Comparison of ENCODE assay signal across 23 cellular contexts in genomic region chr6:33777716-33778474, GRCh38. TPM values are rescaled to one million over a fixed set of nuclear protein-coding genes. Genes with fewer than 3 reads are reported as not detected.
DNase-seq lines count a peak whose midpoint lies in the region; ATAC-seq and TF ChIP-seq lines count a peak whose summit lies in the region.
"Had no signal": no experiment of that assay in that cellular context is flagged by ENCODE, and none has a peak within 500 bp of the region (broad histone marks: within the 10 kb centered on the region; RNA-seq: fewer than 3 reads in every experiment).

No MANE protein-coding gene starts in this region.

- peaks cover 23 to 64% of the 10 kb centered on the region in 2 experiments for H3K79me1 ChIP-seq in IMR-90 (ENCODE audit: low read depth in 1 of 2, low read length in 2 of 2)

- H3K79me2 ChIP-seq in GM23338 (replicated peaks; ENCODE audit: insufficient read depth): no peaks in the 10 kb centered on the region
- peaks cover 5% of the 10 kb centered on the region for H3K79me2 ChIP-seq in neural progenitor cell (ENCODE audit: low read depth)

- peaks cover 7% of the 10 kb centered on the region for H3K27me3 Mint-ChIP-seq in GM23338 (ENCODE audit: insufficient read depth, low read depth, poor library complexity)
- H3K27me3 Mint-ChIP-seq in endothelial cell (ENCODE audit: unreplicated experiment): peaks cover 12% of the 10 kb centered on the region
- H3K27me3 Mint-ChIP-seq in neural progenitor cell (ENCODE audit: insufficient read depth, low read depth): peaks cover 7% of the 10 kb centered on the region
- H3K27me3 Mint-ChIP-seq in chondrocyte (ENCODE audit: low read depth): no peaks in the 10 kb centered on the region

- TF ChIP-seq POLR2A in IMR-90 (IDR thresholded peaks at IDR 0.05; ENCODE audit: low read depth, low read length): no peak

- no peak overlapping the region for H2AK5ac ChIP-seq in IMR-90 (ENCODE audit: low read depth, low read length)

- H2BK5ac ChIP-seq in IMR-90 (ENCODE audit: low read depth, low read length, poor library complexity, severe bottlenecking): no peak overlapping the region

- H3K4me3 Mint-ChIP-seq in GM23338 (no peak overlapping the region), endothelial cell (ENCODE audit: unreplicated experiment) (peak overlapping the region; percentile 23), neural progenitor cell (no peak overlapping the region), chondrocyte (ENCODE audit: unreplicated experiment) (no peak overlapping the region)

- no peak overlapping the region for H2AFZ ChIP-seq in GM23338
- no peak overlapping the region for H2AFZ ChIP-seq in IMR-90 (replicated peaks; ENCODE audit: low read length, poor library complexity)
- H2AFZ ChIP-seq in neural progenitor cell (replicated peaks): no peak overlapping the region

- dilution Hi-C loops in IMR-90 (cut with HindIII; ENCODE audit: low sequenced_read_pairs, unreplicated experiment): no loop called here

- TF ChIP-seq RAD21 in IMR-90 (IDR thresholded peaks at IDR 0.05; ENCODE audit: low read length): no peak

- H4K8ac ChIP-seq in IMR-90 (ENCODE audit: low read depth in 2 of 2, low read length in 2 of 2): no peak overlapping the region

- H4K5ac ChIP-seq in IMR-90 (ENCODE audit: low read depth, low read length): no peak overlapping the region

- H3K18ac ChIP-seq in IMR-90 (ENCODE audit: low read depth, low read length): no peak overlapping the region

- H3K36me3 Mint-ChIP-seq in GM23338 (ENCODE audit: low read depth) (peaks cover 80% of the 10 kb centered on the region), endothelial cell (ENCODE audit: low read depth, unreplicated experiment) (peaks cover 59% of the 10 kb centered on the region), neural progenitor cell (peaks cover 50% of the 10 kb centered on the region), chondrocyte (ENCODE audit: low read depth) (peaks cover 44% of the 10 kb centered on the region)

- H3K27ac Mint-ChIP-seq in GM23338 (no peak overlapping the region), endothelial cell (ENCODE audit: unreplicated experiment) (no peak overlapping the region), neural progenitor cell (peak overlapping the region; percentile 74), chondrocyte (ENCODE audit: unreplicated experiment) (no peak overlapping the region)

- H3K23ac ChIP-seq in IMR-90 (ENCODE audit: low read depth, low read length): no peak overlapping the region

- no peak overlapping the region for H3K14ac ChIP-seq in IMR-90 (replicated peaks; ENCODE audit: low read depth, low read length)

- H3K27ac ChIP-seq in GM23338 (ENCODE audit: low read depth): 0 out of 2 replicates have a peak overlapping the region, but pooled peaks have one; percentile 61
- H3K27ac ChIP-seq in IMR-90 (ENCODE audit: insufficient read depth, low read length): no peak overlapping the region
- H3K27ac ChIP-seq in neural progenitor cell: peak overlapping the region; percentile 77
- H3K27ac ChIP-seq: C4-2B, HL-60, SJSA1 had no signal

- H3K4me2 ChIP-seq in GM23338 (no peak overlapping the region), IMR-90 (ENCODE audit: low read depth, low read length) (no peak overlapping the region), neural progenitor cell (peak overlapping the region; percentile 38)

- H3K4me3 ChIP-seq in GM23338: no peak overlapping the region
- H3K4me3 ChIP-seq in IMR-90 (ENCODE audit: insufficient read depth, low read depth, low read length): no peak overlapping the region
- no peak overlapping the region for H3K4me3 ChIP-seq in neural progenitor cell
- H3K4me3 ChIP-seq: SJSA1 had no signal

- no peaks in the 10 kb centered on the region for H3K9me3 Mint-ChIP-seq in GM23338
- no peaks in the 10 kb centered on the region for H3K9me3 Mint-ChIP-seq in endothelial cell (ENCODE audit: unreplicated experiment)
- no peaks in the 10 kb centered on the region for H3K9me3 Mint-ChIP-seq in neural progenitor cell
- no peaks in the 10 kb centered on the region for H3K9me3 Mint-ChIP-seq in chondrocyte (ENCODE audit: low read depth)

- intact Hi-C loops in IMR-90 (cut with micrococcal nuclease): no loop called here

- POLR2A ChIA-PET in IMR-90 (lab: Charles Lee; ENCODE audit: unreplicated experiment): no interaction called here

- H4K20me1 ChIP-seq in GM23338 (replicated peaks; ENCODE audit: insufficient read depth): no peaks in the 10 kb centered on the region; the same call in 1 of the 2 replicates
- H4K20me1 ChIP-seq in IMR-90 (ENCODE audit: insufficient read depth, low read length): no peaks in the 10 kb centered on the region
- peaks cover 53% of the 10 kb centered on the region for H4K20me1 ChIP-seq in neural progenitor cell (ENCODE audit: low read depth)

- H3K4me1 Mint-ChIP-seq in GM23338 (peaks cover 53% of the 10 kb centered on the region), endothelial cell (ENCODE audit: unreplicated experiment) (peaks cover 52% of the 10 kb centered on the region), neural progenitor cell (peaks cover 67% of the 10 kb centered on the region), chondrocyte (ENCODE audit: low read depth) (peaks cover 26% of the 10 kb centered on the region)

- H2BK120ac ChIP-seq in IMR-90 (ENCODE audit: low read depth, low read length): no peak overlapping the region

- no peak overlapping the region for H3K4ac ChIP-seq in IMR-90 (ENCODE audit: low read depth, low read length)

- no peak overlapping the region for H4K91ac ChIP-seq in IMR-90 (ENCODE audit: insufficient read depth, low read depth, low read length)

- DNase-seq in GM23338 (ENCODE audit: low spot score): no peak
- DNase-seq in IMR-90: no peak
- no peak for DNase-seq in endothelial cell (ENCODE audit: low spot score)
- no peak for DNase-seq in neural progenitor cell (ENCODE audit: low spot score)
- no peak for DNase-seq in chondrocyte (ENCODE audit: low spot score)
- no peak for DNase-seq in inferior parietal cortex (ENCODE audit: extremely low spot score)
- no peak for DNase-seq in stimulated activated naive CD8-positive, alpha-beta T cell treated with anti-CD3 and anti-CD28 coated beads, Interleukin-15, Interleukin-2, amounts not matched to agents 100 U/mL and 50 U/mL, for 24 hours
- DNase-seq: COR-L47; DMS153; EL; H7; NCI-H1048; NCI-H1436 treated with DMSO at 0.1 percent for 48 hours; NCI-H2029 treated with DMSO at 0.1 percent for 48 hours; NCI-H2171 treated with DMSO at 0.1 percent for 48 hours; NCI-H446 treated with DMSO at 0.1 percent for 48 hours; NK-92 treated with Interleukin-12 subunit alpha and Interleukin-12 subunit beta, amount 100 ng/mL, for 24 hours; OCI-M1; RPMI8226 had no signal

- CTCF ChIA-PET in IMR-90 (lab: Yijun Ruan, JAX): interaction anchor here (0.6 to 1.9 kb wide), 2 partner anchors 10 to 372 kb away, joined by 3 to 4 read pairs; no protein-coding TSS in a partner anchor

- WGBS in IMR-90 (ENCODE audit: extremely low coverage in 2 of 2, insufficient read length in 1 of 2), 2 experiments: 84% methylated on average over 7 of the region's 16 CpGs; no CpG with 5 or more reads in 1 of the 2 experiments

- H3K9me3 ChIP-seq in IMR-90 (ENCODE audit: control insufficient read depth, insufficient read depth, low read length): no peaks in the 10 kb centered on the region
- no peaks in the 10 kb centered on the region for H3K9me3 ChIP-seq in neural progenitor cell (ENCODE audit: low read depth)
- H3K9me3 ChIP-seq: SJSA1 had no signal

- peaks cover 18% of the 10 kb centered on the region; the same call in 1 of the 2 replicates for H3K36me3 ChIP-seq in GM23338 (ENCODE audit: insufficient read depth)
- H3K36me3 ChIP-seq in IMR-90 (ENCODE audit: control insufficient read depth, insufficient read depth, low read length): peaks cover 82% of the 10 kb centered on the region
- H3K36me3 ChIP-seq in neural progenitor cell: no peaks in the 10 kb centered on the region

- H3F3A ChIP-seq in GM23338 (replicated peaks; ENCODE audit: low read depth): no peaks in the 10 kb centered on the region; the same call in 1 of the 2 replicates
- peaks cover 51% of the 10 kb centered on the region for H3F3A ChIP-seq in neural progenitor cell (ENCODE audit: low read depth)

- peaks cover 13% of the 10 kb centered on the region for H3K9me1 ChIP-seq in IMR-90 (ENCODE audit: insufficient read depth, low read length)

- H3K4me1 ChIP-seq in GM23338 (ENCODE audit: insufficient read depth): peaks cover 37% of the 10 kb centered on the region
- peaks cover 21% of the 10 kb centered on the region for H3K4me1 ChIP-seq in IMR-90 (ENCODE audit: control insufficient read depth, insufficient read depth, low read length)
- peaks cover 45% of the 10 kb centered on the region for H3K4me1 ChIP-seq in neural progenitor cell

- no peak overlapping the region for H2BK15ac ChIP-seq in IMR-90 (ENCODE audit: low read depth, low read length)

- no peak for TF ChIP-seq CTCF in GM23338 (conservative IDR thresholded peaks at IDR 0.05; ENCODE audit: low read depth in 2 of 2)
- no peak for TF ChIP-seq CTCF in IMR-90 (conservative IDR thresholded peaks at IDR 0.05; ENCODE audit: low read depth, low read length)
- no peak for TF ChIP-seq CTCF in endothelial cell (IDR thresholded peaks at IDR 0.05; ENCODE audit: unreplicated experiment)
- TF ChIP-seq CTCF in neural progenitor cell (IDR thresholded peaks at IDR 0.05): no peak
- TF ChIP-seq CTCF in chondrocyte (IDR thresholded peaks at IDR 0.05): no peak

- in situ Hi-C loops in IMR-90 (cut with MboI; ENCODE audit: low sequenced_read_pairs): no loop called here

- ATAC-seq in GM23338: no peak
- no peak for ATAC-seq in IMR-90 (ENCODE audit: low read depth)
- ATAC-seq in stimulated activated naive CD8-positive, alpha-beta T cell treated with anti-CD3 and anti-CD28 coated beads, Interleukin-15, Interleukin-2, amounts not matched to agents 100 U/mL and 50 U/mL, for 24 hours: no peak

- H3K9me2 ChIP-seq in GM23338 (ENCODE audit: insufficient read depth): no peaks in the 10 kb centered on the region

- BruUV-seq in IMR-90 (replicated peaks; lab: Mats Ljungman, UMichigan): no TSS peak

- H3K9ac ChIP-seq in IMR-90 (ENCODE audit: low read depth, low read length) (no peak overlapping the region), neural progenitor cell (no peak overlapping the region)

- H2AK9ac ChIP-seq in IMR-90 (replicated peaks; ENCODE audit: low read depth, low read length, poor library complexity): peak overlapping the region; percentile 37

- H3K27me3 ChIP-seq in GM23338 (ENCODE audit: insufficient read depth) (no peaks in the 10 kb centered on the region), IMR-90 (ENCODE audit: control insufficient read depth, insufficient read depth, low read length) (no peaks in the 10 kb centered on the region), neural progenitor cell (no peaks in the 10 kb centered on the region)
- H3K27me3 ChIP-seq: SJSA1 had no signal

- no peak overlapping the region for H3K56ac ChIP-seq in IMR-90 (ENCODE audit: extremely low read depth, insufficient read depth, low read length)

- no peak overlapping the region for H2BK20ac ChIP-seq in IMR-90 (ENCODE audit: low read depth, low read length)

RNA-seq across cellular contexts. Expression of gene LEMD2, which starts 11.0 kb away (rescaled TPM):
- 55.6 and 64.7 TPM in 2 replicates for total RNA-seq in GM23338 (2014; rRNA removed; shearing (Covaris generic))
- polyA plus RNA-seq in GM23338 (2016; fragmentation: Nextera tagmentation; extraction: Ambion mirVana): 28.6 and 32.0 TPM in 2 replicates
- 24.4 and 26.5 TPM in 2 replicates for total RNA-seq in IMR-90 (2012; rRNA removed)
- 37.8 and 43.6 TPM in 2 replicates for polyA plus RNA-seq in IMR-90 (2012; rRNA removed)
- 30.9 and 55.6 TPM in 2 replicates for polyA plus RNA-seq in IMR-90 (2012; cell fraction: cytosol; rRNA removed)
- polyA plus RNA-seq in IMR-90 (2012; cell fraction: nucleus; rRNA removed; ENCODE audit: low replicate concordance): 98.1 and 109 TPM in 2 replicates
- total RNA-seq in endothelial cell (ENCODE audit: unreplicated experiment): 105 TPM
- 31.8 and 53.4 TPM in 2 replicates for total RNA-seq in neural progenitor cell (ENCODE audit: low replicate concordance)
- 57.3 to 61.6 TPM (median 60.1 TPM) in 3 replicates for total RNA-seq in chondrocyte

RNA-seq across cellular contexts. Expression of gene MLN, which starts 25.9 kb away (rescaled TPM):
- total RNA-seq in GM23338 (2014; rRNA removed; shearing (Covaris generic)): not detected in 2 replicates
- polyA plus RNA-seq in GM23338 (2016; fragmentation: Nextera tagmentation; extraction: Ambion mirVana) (not detected in 2 replicates), IMR-90 (2012; rRNA removed) (not detected in 2 replicates)
- total RNA-seq in IMR-90 (2012; rRNA removed) (not detected in 2 replicates), endothelial cell (ENCODE audit: unreplicated experiment) (not detected), neural progenitor cell (ENCODE audit: low replicate concordance) (not detected in 2 replicates), chondrocyte (not detected in 3 replicates)
- polyA plus RNA-seq in IMR-90 (2012; cell fraction: cytosol; rRNA removed): not detected in 2 replicates
- polyA plus RNA-seq in IMR-90 (2012; cell fraction: nucleus; rRNA removed; ENCODE audit: low replicate concordance): not detected in 2 replicates
- total RNA-seq: H7, MCF 10A, SJSA1 had no signal

RNA-seq across cellular contexts. Expression of gene IP6K3, which starts 31.2 kb away (rescaled TPM):
- total RNA-seq in GM23338 (2014; rRNA removed; shearing (Covaris generic)): 0.14 TPM in 1 of 2 replicates, not detected in the other
- 0.16 TPM in 2 replicates for polyA plus RNA-seq in GM23338 (2016; fragmentation: Nextera tagmentation; extraction: Ambion mirVana)
- total RNA-seq in IMR-90 (2012; rRNA removed): 0.18 and 0.28 TPM in 2 replicates
- polyA plus RNA-seq in IMR-90 (2012; rRNA removed): 0.51 and 0.52 TPM in 2 replicates
- polyA plus RNA-seq in IMR-90 (2012; cell fraction: cytosol; rRNA removed): 0.22 and 0.62 TPM in 2 replicates
- 0.39 and 0.49 TPM in 2 replicates for polyA plus RNA-seq in IMR-90 (2012; cell fraction: nucleus; rRNA removed; ENCODE audit: low replicate concordance)
- not detected for total RNA-seq in endothelial cell (ENCODE audit: unreplicated experiment)
- total RNA-seq in neural progenitor cell (ENCODE audit: low replicate concordance): 2.9 and 4.6 TPM in 2 replicates
- 6.1 to 9.0 TPM (median 6.5 TPM) in 3 replicates for total RNA-seq in chondrocyte
